Comparison of ENCODE assay signal across 33 cellular contexts in the genomic region with DNA sequence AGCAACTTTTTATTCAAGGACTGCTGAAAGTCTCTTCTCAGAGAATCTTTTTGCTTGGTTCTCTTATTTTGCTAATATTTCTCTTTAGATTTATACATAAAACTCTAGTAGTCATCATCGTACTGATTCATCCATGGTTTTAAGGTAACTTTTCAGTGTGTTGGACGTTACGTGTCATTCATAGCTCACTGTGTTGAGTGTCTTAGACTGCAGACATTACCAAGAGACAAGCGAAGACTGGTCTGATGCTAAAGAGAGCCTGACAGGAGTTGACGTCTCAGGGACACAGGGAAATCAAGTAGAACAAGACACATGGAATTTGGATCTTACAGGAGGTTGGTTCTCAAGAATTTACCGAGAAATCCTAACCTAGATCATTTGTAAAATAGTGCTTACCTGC.
"Had no signal": no experiment of that assay in that cellular context is flagged by ENCODE, and none has a peak within 500 bp of the region (broad histone marks: within the 10 kb centered on the region; RNA-seq: fewer than 3 reads in every experiment).

No MANE protein-coding gene starts in this region.

- H3K9me3 Mint-ChIP-seq: activated B cell treated with CpG ODN at 0.5 μM for 24 hours; activated CD4-positive, alpha-beta memory T cell treated with anti-CD3 and anti-CD28 coated beads for 36 hours; activated CD4-positive, alpha-beta T cell treated with anti-CD3 and anti-CD28 coated beads, Interleukin-2, amount 10 ng/mL, durations not matched to agents 24 days and 14 days; activated naive CD4-positive, alpha-beta T cell treated with anti-CD3 and anti-CD28 coated beads, Interleukin-2, amount 10 ng/mL, durations not matched to agents 7 days and 5 days; activated naive CD4-positive, alpha-beta T cell treated with anti-CD3 and anti-CD28 coated beads, Interleukin-2, amount 50 U/mL, for 72 hours; activated naive CD8-positive, alpha-beta T cell treated with anti-CD3 and anti-CD28 coated beads, Interleukin-2, amount 10 ng/mL, durations not matched to agents 7 days and 5 days; activated T-helper 1 cell treated with anti-CD3 and anti-CD28 coated beads, Interleukin-12 subunit alpha, Interleukin-12 subunit beta, Interleukin-2, Interleukin-4 antibody, amounts not matched to agents 30 ng/mL and 10 ng/mL and 1 ng/mL, durations not matched to agents 14 hours and 24 hours and 36 hours; activated T-helper 2 cell treated with anti-CD3 and anti-CD28 coated beads, Interferon-gamma antibody, Interleukin-2, Interleukin-4, amounts not matched to agents 10 μg/mL and 5 μg/mL and 100 μg/mL, durations not matched to agents 14 hours and 24 hours and 36 hours; brain; central memory CD8-positive, alpha-beta T cell; dendritic cell treated with granulocyte-macrophage colony-stimulating factor and Interleukin-4, amounts not matched to agents 40 ng/mL and 50 ng/mL, for 4 days; endodermal cell; T-helper 2 cell treated with Interferon-gamma antibody and Interleukin-4, amounts not matched to agents 5 μg/mL and 100 μg/mL, for 36 hours had no signal

- H3K4me1 ChIP-seq: ascending aorta, breast epithelium, esophagus muscularis mucosa had no signal

- H3K4me3 Mint-ChIP-seq: activated B cell treated with CpG ODN at 0.5 μM for 24 hours; activated CD4-positive, alpha-beta memory T cell treated with anti-CD3 and anti-CD28 coated beads for 36 hours; activated CD4-positive, alpha-beta T cell treated with anti-CD3 and anti-CD28 coated beads, Interleukin-2, amount 10 ng/mL, durations not matched to agents 24 days and 14 days; activated CD8-positive, alpha-beta memory T cell treated with anti-CD3 and anti-CD28 coated beads, Interleukin-2, amount 10 ng/mL, durations not matched to agents 7 days and 5 days; activated CD8-positive, alpha-beta T cell treated with anti-CD3 and anti-CD28 coated beads, Interleukin-2, amount 10 ng/mL, durations not matched to agents 7 days and 5 days; activated naive CD4-positive, alpha-beta T cell treated with anti-CD3 and anti-CD28 coated beads, Interleukin-2, amount 10 ng/mL, durations not matched to agents 7 days and 5 days; activated naive CD8-positive, alpha-beta T cell treated with anti-CD3 and anti-CD28 coated beads, Interleukin-2, amount 10 ng/mL, durations not matched to agents 7 days and 5 days; activated T-helper 1 cell treated with anti-CD3 and anti-CD28 coated beads, Interleukin-12 subunit alpha, Interleukin-12 subunit beta, Interleukin-2, Interleukin-4 antibody, amounts not matched to agents 30 ng/mL and 10 ng/mL and 1 ng/mL, durations not matched to agents 14 hours and 24 hours and 36 hours; brain; central memory CD8-positive, alpha-beta T cell; dendritic cell treated with granulocyte-macrophage colony-stimulating factor and Interleukin-4, amounts not matched to agents 40 ng/mL and 50 ng/mL, for 4 days; endodermal cell; T-helper 17 cell; T-helper 2 cell treated with Interferon-gamma antibody and Interleukin-4, amounts not matched to agents 5 μg/mL and 100 μg/mL, for 36 hours had no signal

- H3K36me3 Mint-ChIP-seq: activated CD8-positive, alpha-beta memory T cell treated with anti-CD3 and anti-CD28 coated beads, Interleukin-2, amount 10 ng/mL, durations not matched to agents 7 days and 5 days; activated naive CD4-positive, alpha-beta T cell treated with anti-CD3 and anti-CD28 coated beads, Interleukin-2, amount 10 ng/mL, durations not matched to agents 7 days and 5 days; activated naive CD4-positive, alpha-beta T cell treated with anti-CD3 and anti-CD28 coated beads, Interleukin-2, amount 50 U/mL, for 72 hours; activated naive CD8-positive, alpha-beta T cell treated with anti-CD3 and anti-CD28 coated beads, Interleukin-2, amount 10 ng/mL, durations not matched to agents 7 days and 5 days; brain had no signal

- H3K36me3 ChIP-seq: ascending aorta, breast epithelium, esophagus muscularis mucosa, WERI-Rb-1 had no signal

- H3K9me3 ChIP-seq: ascending aorta, breast epithelium, esophagus muscularis mucosa had no signal

- H3K27ac ChIP-seq: ascending aorta, breast epithelium, coronary artery, dorsolateral prefrontal cortex, esophagus muscularis mucosa, WERI-Rb-1 had no signal

- ATAC-seq: activated CD4-positive, CD25-positive, alpha-beta regulatory T cell treated with anti-CD3 and anti-CD28 coated beads, Interleukin-2, amount 50 U/mL, for 24 hours; activated CD8-positive, alpha-beta memory T cell treated with anti-CD3 and anti-CD28 coated beads, Interleukin-2, amount 10 ng/mL, durations not matched to agents 7 days and 5 days; activated CD8-positive, alpha-beta T cell treated with anti-CD3 and anti-CD28 coated beads, Interleukin-2, amount 10 ng/mL, durations not matched to agents 7 days and 5 days; T-helper 17 cell had no signal

- H3K4me1 Mint-ChIP-seq: activated B cell treated with CpG ODN at 0.5 μM for 24 hours; activated CD4-positive, alpha-beta T cell treated with anti-CD3 and anti-CD28 coated beads, Interleukin-2, amount 10 ng/mL, durations not matched to agents 24 days and 14 days; activated naive CD4-positive, alpha-beta T cell treated with anti-CD3 and anti-CD28 coated beads, Interleukin-2, amount 10 ng/mL, durations not matched to agents 7 days and 5 days; central memory CD8-positive, alpha-beta T cell; endodermal cell had no signal

- H3K27ac Mint-ChIP-seq: activated B cell treated with CpG ODN at 0.5 μM for 24 hours; activated CD4-positive, alpha-beta memory T cell treated with anti-CD3 and anti-CD28 coated beads for 36 hours; activated CD4-positive, alpha-beta T cell treated with anti-CD3 and anti-CD28 coated beads, Interleukin-2, amount 10 ng/mL, durations not matched to agents 24 days and 14 days; activated CD8-positive, alpha-beta memory T cell treated with anti-CD3 and anti-CD28 coated beads, Interleukin-2, amount 10 ng/mL, durations not matched to agents 7 days and 5 days; activated CD8-positive, alpha-beta T cell treated with anti-CD3 and anti-CD28 coated beads, Interleukin-2, amount 10 ng/mL, durations not matched to agents 7 days and 5 days; activated naive CD4-positive, alpha-beta T cell treated with anti-CD3 and anti-CD28 coated beads, Interleukin-2, amount 10 ng/mL, durations not matched to agents 7 days and 5 days; activated naive CD4-positive, alpha-beta T cell treated with anti-CD3 and anti-CD28 coated beads, Interleukin-2, amount 50 U/mL, for 72 hours; activated naive CD8-positive, alpha-beta T cell treated with anti-CD3 and anti-CD28 coated beads, Interleukin-2, amount 10 ng/mL, durations not matched to agents 7 days and 5 days; activated T-helper 1 cell treated with anti-CD3 and anti-CD28 coated beads, Interleukin-12 subunit alpha, Interleukin-12 subunit beta, Interleukin-2, Interleukin-4 antibody, amounts not matched to agents 30 ng/mL and 10 ng/mL and 1 ng/mL, durations not matched to agents 14 hours and 24 hours and 36 hours; activated T-helper 2 cell treated with anti-CD3 and anti-CD28 coated beads, Interferon-gamma antibody, Interleukin-2, Interleukin-4, amounts not matched to agents 10 μg/mL and 5 μg/mL and 100 μg/mL, durations not matched to agents 14 hours and 24 hours and 36 hours; brain; dendritic cell treated with granulocyte-macrophage colony-stimulating factor and Interleukin-4, amounts not matched to agents 40 ng/mL and 50 ng/mL, for 4 days; endodermal cell; T-helper 17 cell; T-helper 2 cell treated with Interferon-gamma antibody and Interleukin-4, amounts not matched to agents 5 μg/mL and 100 μg/mL, for 36 hours had no signal

- H3K27me3 Mint-ChIP-seq: activated B cell treated with CpG ODN at 0.5 μM for 24 hours; activated CD4-positive, alpha-beta memory T cell treated with anti-CD3 and anti-CD28 coated beads for 36 hours; activated CD8-positive, alpha-beta memory T cell treated with anti-CD3 and anti-CD28 coated beads, Interleukin-2, amount 10 ng/mL, durations not matched to agents 7 days and 5 days; activated naive CD4-positive, alpha-beta T cell treated with anti-CD3 and anti-CD28 coated beads, Interleukin-2, amount 10 ng/mL, durations not matched to agents 7 days and 5 days; central memory CD8-positive, alpha-beta T cell; dendritic cell treated with granulocyte-macrophage colony-stimulating factor and Interleukin-4, amounts not matched to agents 40 ng/mL and 50 ng/mL, for 4 days; T-helper 17 cell had no signal

- H3K4me3 ChIP-seq: ascending aorta, breast epithelium, coronary artery, dorsolateral prefrontal cortex, esophagus muscularis mucosa had no signal

- H3K27me3 ChIP-seq: ascending aorta, breast epithelium, dorsolateral prefrontal cortex, esophagus muscularis mucosa had no signal

- DNase-seq: activated B cell treated with CpG ODN at 0.5 μM for 24 hours; activated CD4-positive, alpha-beta memory T cell treated with anti-CD3 and anti-CD28 coated beads for 36 hours; activated CD4-positive, alpha-beta T cell treated with anti-CD3 and anti-CD28 coated beads, Interleukin-2, amount 10 ng/mL, durations not matched to agents 24 days and 14 days; activated CD8-positive, alpha-beta memory T cell treated with anti-CD3 and anti-CD28 coated beads, Interleukin-2, amount 10 ng/mL, durations not matched to agents 7 days and 5 days; activated CD8-positive, alpha-beta memory T cell treated with anti-CD3 and anti-CD28 coated beads, Interleukin-2, amount 50 U/mL, for 4 hours; activated CD8-positive, alpha-beta T cell treated with anti-CD3 and anti-CD28 coated beads, Interleukin-2, amount 10 ng/mL, durations not matched to agents 7 days and 5 days; activated gamma-delta T cell; activated naive CD4-positive, alpha-beta T cell; activated naive CD4-positive, alpha-beta T cell treated with anti-CD3 and anti-CD28 coated beads, Interleukin-2, amount 10 ng/mL, durations not matched to agents 7 days and 5 days; activated naive CD8-positive, alpha-beta T cell treated with anti-CD3 and anti-CD28 coated beads, Interleukin-2, amount 10 ng/mL, durations not matched to agents 7 days and 5 days; activated T-cell treated with anti-CD3 and anti-CD28 coated beads, Interleukin-2, amount 50 U/mL, for 1 hour; activated T-cell treated with anti-CD3 and anti-CD28 coated beads, Interleukin-2, amount 50 U/mL, for 48 hours; dorsolateral prefrontal cortex; effector memory CD4-positive, alpha-beta T cell; endodermal cell; erythroblast; head of caudate nucleus; hippocampal formation; T-helper 17 cell; T1000; WERI-Rb-1 had no signal
